In genomic region chr9:98707158-98708102, GRCh38 we compare ENCODE assay signal across 7 cellular contexts. TPM values are rescaled to one million over a fixed set of nuclear protein-coding genes. Genes with fewer than 3 reads are reported as not detected.
DNase-seq lines count a peak whose midpoint lies in the region; ATAC-seq, FAIRE-seq and TF ChIP-seq lines count a peak whose summit lies in the region.

No MANE protein-coding gene starts in this region.

- peak overlapping the region in 1 of 4 donors; percentile 2 for H3K4me3 ChIP-seq in esophagus squamous epithelium

- H3K36me3 ChIP-seq in ES-I3 (ENCODE audit: insufficient read depth, low read length) (no peaks in the 10 kb centered on the region), esophagus squamous epithelium (no peaks in the 10 kb centered on the region)

- no peak for TF ChIP-seq POLR2A in esophagus squamous epithelium (IDR thresholded peaks at IDR 0.05)

- 0% methylated on average over 3 of the region's 79 CpGs; no CpG with 5 or more reads in 1 of the 2 donors for WGBS in esophagus squamous epithelium, 2 donors

- peak overlapping the region; percentile 40; the same call in 1 of the 2 replicates for H3K9ac ChIP-seq in ES-I3 (ENCODE audit: low read depth, low read length)

- no peak for FAIRE-seq in HTR-8/SVneo (lab: Jason Lieb, UNC)

- H3K27me3 ChIP-seq in esophagus squamous epithelium, result peaks cover 9 to 97% (median 23%) of the 10 kb centered on the region in 4 donors

- intact Hi-C loops in esophagus squamous epithelium (cut with DNase I), result no loop called here

- TF ChIP-seq CTCF in esophagus squamous epithelium (IDR thresholded peaks at IDR 0.05), result peak in 3 of 6 experiments; percentile 14 to 37 (median 18)

- DNase-seq in HTR-8/SVneo (ENCODE audit: insufficient read length, low spot score), result peak; percentile 56
- DNase-seq in SK-MEL-5 (ENCODE audit: low read depth, low spot score), result peak; percentile 66
- DNase-seq in fibroblast of the conjunctiva (ENCODE audit: low read depth), result peak; percentile 35
- peak; percentile 28 for DNase-seq in non-pigmented ciliary epithelial cell (ENCODE audit: low read depth)
- DNase-seq in esophagus squamous epithelium (lab: John Stamatoyannopoulos, UW), result no peak

- no peak overlapping the region for H3K27ac ChIP-seq in esophagus squamous epithelium

- H3K4me1 ChIP-seq in ES-I3 (ENCODE audit: insufficient read depth, low read length) (no peaks in the 10 kb centered on the region; the same call in 1 of the 2 replicates), esophagus squamous epithelium (peaks cover 4 to 27% (median 7%) of the 10 kb centered on the region in 3 donors)

- in situ Hi-C loops in SK-MEL-5 (cut with HindIII; ENCODE audit: low pct_unique_long_range_greater_than_20kb, low sequenced_read_pairs), result no loop called here

- no peak for ATAC-seq in HG02884 (IDR thresholded peaks at IDR 0.05; ENCODE audit: unreplicated experiment)

- H3K9me3 ChIP-seq in ES-I3 (ENCODE audit: control insufficient read depth, insufficient read depth, low read length), result no peaks in the 10 kb centered on the region
- no peaks in the 10 kb centered on the region for H3K9me3 ChIP-seq in esophagus squamous epithelium

RNA-seq across cellular contexts. Expression of gene GABBR2, which starts 1.3 kb away (rescaled TPM):
- total RNA-seq in SK-MEL-5 (2014; rRNA removed; shearing (Covaris generic)), result 0.29 and 0.50 TPM in 2 replicates
- polyA plus RNA-seq in SK-MEL-5 (2015; cell fraction: cytosol; rRNA removed), result 0.76 and 1.1 TPM in 2 replicates
- 0.65 TPM in 1 of 2 replicates, not detected in the other for polyA plus RNA-seq in SK-MEL-5 (2015; cell fraction: nucleus; rRNA removed)
- not detected for total RNA-seq in esophagus squamous epithelium
